ENCODE assay signal across 19 cellular contexts in genomic region chrX:1423215-1423614, GRCh38. TPM values are rescaled to one million over a fixed set of nuclear protein-coding genes. Genes with fewer than 3 reads are reported as not detected.
DNase-seq lines count a peak whose midpoint lies in the region; ATAC-seq, FAIRE-seq and TF ChIP-seq lines count a peak whose summit lies in the region.
"Had no signal": no experiment of that assay in that cellular context is flagged by ENCODE, and none has a peak within 500 bp of the region (broad histone marks: within the 10 kb centered on the region; RNA-seq: fewer than 3 reads in every experiment).

No MANE protein-coding gene starts in this region.

- intact Hi-C loops in HepG2 (cut with micrococcal nuclease; ENCODE audit: unreplicated experiment) (no loop called here), testis (cut with DNase I; ENCODE audit: low total_unique reads) (no loop called here)

- H3K27me3 ChIP-seq in RWPE2 (ENCODE audit: insufficient read depth, poor library complexity, severe bottlenecking), result no peaks in the 10 kb centered on the region
- no peaks in the 10 kb centered on the region for H3K27me3 ChIP-seq in HepG2 (ENCODE audit: control insufficient read depth in 1 of 2, insufficient read depth in 2 of 2, low read length in 2 of 2)
- H3K27me3 ChIP-seq in testis, result no peaks in the 10 kb centered on the region
- H3K27me3 ChIP-seq in effector memory CD4-positive, alpha-beta T cell (replicated peaks; ENCODE audit: control insufficient read depth, insufficient read depth, low read length, poor library complexity, severe bottlenecking), result no peaks in the 10 kb centered on the region

- no peaks in the 10 kb centered on the region for H4K20me1 ChIP-seq in HepG2 (ENCODE audit: insufficient read depth, low read length)

- CTCF ChIA-PET in HepG2 (lab: Yijun Ruan, JAX; ENCODE audit: low intra/inter-chr PET ratio, low total read pairs), result no interaction called here

- no peak overlapping the region for H3K4me2 ChIP-seq in HepG2 (ENCODE audit: low read depth, low read length)
- H3K4me2 ChIP-seq: PC-9 had no signal

- TF ChIP-seq RAD21 in HepG2 (CRISPR knock-in tag; IDR thresholded peaks at IDR 0.05), result no peak

- H3K79me2 ChIP-seq in HepG2 (ENCODE audit: insufficient read depth, low read length), result no peaks in the 10 kb centered on the region

- FAIRE-seq in HepG2 (lab: Jason Lieb, UNC), result no peak

- POLR2A ChIA-PET in HepG2 (lab: Yijun Ruan, JAX), result no interaction called here

- H3K9me3 ChIP-seq in RWPE2 (ENCODE audit: severe bottlenecking), result peaks cover 10% of the 10 kb centered on the region
- peaks cover 16% of the 10 kb centered on the region; the same call in 1 of the 2 replicates for H3K9me3 ChIP-seq in HepG2 (ENCODE audit: low read length)
- no peaks in the 10 kb centered on the region for H3K9me3 ChIP-seq in testis
- H3K9me3 ChIP-seq in effector memory CD4-positive, alpha-beta T cell (ENCODE audit: control insufficient read depth, low read length), result peaks cover 8% of the 10 kb centered on the region

- no peak for TF ChIP-seq CTCF in RWPE2 (IDR thresholded peaks at IDR 0.05; ENCODE audit: poor library complexity, severe bottlenecking)
- no peak for TF ChIP-seq CTCF in HepG2 (CRISPR knock-in tag; IDR thresholded peaks at IDR 0.05)
- no peak for TF ChIP-seq CTCF in testis (IDR thresholded peaks at IDR 0.05)
- no peak for TF ChIP-seq CTCF in foreskin fibroblast (IDR thresholded peaks at IDR 0.05; ENCODE audit: low read depth, low read length)

- H3K4me3 ChIP-seq in RWPE2 (ENCODE audit: severe bottlenecking) (no peak overlapping the region), HepG2 (replicated peaks in 1 of 3; ENCODE audit: insufficient read depth in 1 of 3, low read depth in 2 of 3, low read length in 3 of 3) (no peak overlapping the region), testis (no peak overlapping the region), foreskin fibroblast (ENCODE audit: low read depth in 1 of 2, low read length in 2 of 2) (no peak overlapping the region)
- H3K4me3 ChIP-seq in effector memory CD4-positive, alpha-beta T cell (ENCODE audit: insufficient read depth, low read depth, low read length, poor library complexity, severe bottlenecking), result no peak overlapping the region
- H3K4me3 ChIP-seq: HAP-1, PC-9 had no signal

- peak; percentile 7 for DNase-seq in activated CD8-positive, alpha-beta memory T cell treated with anti-CD3 and anti-CD28 coated beads, Interleukin-2, amount 50 U/mL, for 4 hours
- DNase-seq in activated CD8-positive, alpha-beta memory T cell treated with anti-CD3 and anti-CD28 coated beads for 24 hours, result no peak
- DNase-seq in RWPE2 (ENCODE audit: low spot score), result peak; percentile 17
- no peak for DNase-seq in HepG2 (ENCODE audit: low spot score)
- DNase-seq in testis, result peak; percentile 7
- DNase-seq in foreskin fibroblast, result no peak
- no peak for DNase-seq in effector memory CD4-positive, alpha-beta T cell
- DNase-seq: 8988T, DMS153, GDM1, IMR-90, NCI-H1417 treated with DMSO at 0.1 percent for 48 hours, NCI-H187 treated with DMSO at 0.1 percent for 48 hours, NCI-H2227 treated with DMSO at 0.1 percent for 48 hours, NCI-H524, PC-9 had no signal

- 71% methylated on average over 2 of the region's 2 CpGs for WGBS in HepG2 (ENCODE audit: low lambda C conversion rate)
- WGBS in testis, 2 donors, result 38 to 42% methylated on average over 2 of the region's 2 CpGs

- H3K36me3 ChIP-seq in RWPE2 (ENCODE audit: low read depth) (peaks cover 44% of the 10 kb centered on the region), HepG2 (replicated peaks in 1 of 2; ENCODE audit: control insufficient read depth in 1 of 2, insufficient read depth in 2 of 2, low read length in 2 of 2) (peaks cover 2 to 4% of the 10 kb centered on the region in 2 experiments; a peak in 2 of 5 replicates), testis (ENCODE audit: low read depth, missing control alignments) (no peaks in the 10 kb centered on the region)
- peaks cover 53% of the 10 kb centered on the region for H3K36me3 ChIP-seq in effector memory CD4-positive, alpha-beta T cell (ENCODE audit: control insufficient read depth, insufficient read depth, low read length)

- BruUV-seq in HepG2 (replicated peaks; lab: Mats Ljungman, UMichigan), result no TSS peak

- H3K9ac ChIP-seq in HepG2 (ENCODE audit: insufficient read depth, low read depth, low read length), result no peak overlapping the region

- in situ Hi-C loops in HepG2 (cut with HindIII; ENCODE audit: extremely low pct_ligation_motif_present, low pct_unique_long_range_greater_than_20kb), result no loop called here

- TF ChIP-seq POLR2A in HepG2 (IDR thresholded peaks at IDR 0.05; ENCODE audit: insufficient read depth in 1 of 2, low read depth in 2 of 2, low read length in 2 of 2) (no peak), testis (IDR thresholded peaks at IDR 0.05) (no peak)

- no peak for TF ChIP-seq EP300 in HepG2 (IDR thresholded peaks at IDR 0.05; ENCODE audit: low read depth in 2 of 2, low read length in 2 of 2)
- no peak for TF ChIP-seq EP300 in HepG2 (CRISPR knock-in tag; IDR thresholded peaks at IDR 0.05; ENCODE audit: borderline replicate concordance)

- H2AFZ ChIP-seq in HepG2 (ENCODE audit: low read length), result no peak overlapping the region
- H2AFZ ChIP-seq: PC-9 had no signal

- ATAC-seq in RWPE2 (ENCODE audit: low read depth) (peak; percentile 5; the same call in 1 of the 3 replicates), HepG2 (no peak), GM19463 (IDR thresholded peaks at IDR 0.05; ENCODE audit: unreplicated experiment) (no peak)

- H3K27ac ChIP-seq in RWPE2 (ENCODE audit: poor library complexity, severe bottlenecking) (no peak overlapping the region), HepG2 (ENCODE audit: extremely low read length, insufficient read depth, low read length) (no peak overlapping the region), testis (no peak overlapping the region)
- H3K27ac ChIP-seq in effector memory CD4-positive, alpha-beta T cell (ENCODE audit: insufficient read depth, low read length, poor library complexity, severe bottlenecking), result no peak overlapping the region
- H3K27ac ChIP-seq: HL-60, PC-9 had no signal

- H3K4me1 ChIP-seq in RWPE2 (ENCODE audit: insufficient read depth, poor library complexity, severe bottlenecking) (no peaks in the 10 kb centered on the region), HepG2 (ENCODE audit: insufficient read depth, low read length) (peaks cover 12% of the 10 kb centered on the region), testis (no peaks in the 10 kb centered on the region)
- no peaks in the 10 kb centered on the region for H3K4me1 ChIP-seq in effector memory CD4-positive, alpha-beta T cell (ENCODE audit: control insufficient read depth, insufficient read depth, low read length, poor library complexity, severe bottlenecking)
- H3K4me1 ChIP-seq: HAP-1 had no signal

RNA-seq across cellular contexts. Expression of gene ASMTL, which starts 29.5 kb away (rescaled TPM):
- 5.6 and 6.3 TPM in 2 replicates for total RNA-seq in HepG2 (2016; rRNA removed; fragmentation: Illumina TruSeq; extraction: Trizol)
- 1.3 and 1.9 TPM in 2 replicates for total RNA-seq in HepG2 (2016; cell fraction: cytosol; rRNA removed; fragmentation: Illumina TruSeq; extraction: Trizol; ENCODE audit: low read depth)
- 5.5 and 6.1 TPM in 2 replicates for total RNA-seq in HepG2 (2016; cell fraction: insoluble cytoplasmic fraction; rRNA removed; fragmentation: Illumina TruSeq; extraction: Trizol)
- 2.5 and 2.6 TPM in 2 replicates for total RNA-seq in HepG2 (2016; cell fraction: membrane; rRNA removed; fragmentation: Illumina TruSeq; extraction: Trizol)
- total RNA-seq in HepG2 (2016; cell fraction: nucleus; rRNA removed; fragmentation: Illumina TruSeq; extraction: Trizol), result 4.9 and 6.4 TPM in 2 replicates
- 16.3 and 16.4 TPM in 2 replicates for polyA plus RNA-seq in HepG2 (2011; rRNA removed)
- polyA plus RNA-seq in HepG2 (2011; cell fraction: cytosol; rRNA removed), result 10.6 and 17.6 TPM in 2 replicates
- polyA plus RNA-seq in HepG2 (2011; cell fraction: nucleus; rRNA removed), result 20.1 and 27.5 TPM in 2 replicates
- 11.5 and 12.3 TPM in 2 replicates for polyA plus RNA-seq in HepG2 (2012)
- polyA plus RNA-seq in HepG2 (2016; cell fraction: cytosol; fragmentation: Illumina TruSeq; extraction: Trizol; ENCODE audit: low read depth), result 1.6 and 2.0 TPM in 2 replicates
- polyA plus RNA-seq in HepG2 (2016; cell fraction: insoluble cytoplasmic fraction; fragmentation: Illumina TruSeq; extraction: Trizol; ENCODE audit: low read depth), result 10.7 and 11.3 TPM in 2 replicates
- polyA plus RNA-seq in HepG2 (2016; cell fraction: membrane; fragmentation: Illumina TruSeq; extraction: Trizol; ENCODE audit: low read depth), result 2.3 and 2.4 TPM in 2 replicates
- 11.5 and 12.7 TPM in 2 replicates for polyA plus RNA-seq in HepG2 (2016; cell fraction: nucleus; fragmentation: Illumina TruSeq; extraction: Trizol; ENCODE audit: insufficient read depth, low read depth)
- polyA minus RNA-seq in HepG2 (2011; rRNA and poly(A)+ RNA removed; ENCODE audit: low replicate concordance), result 9.3 and 19.0 TPM in 2 replicates
- polyA minus RNA-seq in HepG2 (2011; cell fraction: cytosol; rRNA and poly(A)+ RNA removed), result 10.4 and 11.7 TPM in 2 replicates
- 8.6 and 12.7 TPM in 2 replicates for polyA minus RNA-seq in HepG2 (2011; cell fraction: nucleus; rRNA and poly(A)+ RNA removed)
- total RNA-seq in testis, result 10 to 100 TPM; 31.0 to 41.2 TPM
- polyA plus RNA-seq in testis (ENCODE audit: insufficient read depth, low read depth, low replicate concordance), result 27.0 TPM

RNA-seq across cellular contexts. Expression of gene SLC25A6, which starts 31.3 kb away (rescaled TPM):
- total RNA-seq in HepG2 (2016; rRNA removed; fragmentation: Illumina TruSeq; extraction: Trizol) (138 and 149 TPM in 2 replicates), testis (100 to 1,000 TPM; 171 to 293 TPM)
- 172 and 192 TPM in 2 replicates for total RNA-seq in HepG2 (2016; cell fraction: cytosol; rRNA removed; fragmentation: Illumina TruSeq; extraction: Trizol; ENCODE audit: low read depth)
- 133 and 147 TPM in 2 replicates for total RNA-seq in HepG2 (2016; cell fraction: insoluble cytoplasmic fraction; rRNA removed; fragmentation: Illumina TruSeq; extraction: Trizol)
- 398 and 417 TPM in 2 replicates for total RNA-seq in HepG2 (2016; cell fraction: membrane; rRNA removed; fragmentation: Illumina TruSeq; extraction: Trizol)
- total RNA-seq in HepG2 (2016; cell fraction: nucleus; rRNA removed; fragmentation: Illumina TruSeq; extraction: Trizol), result 70.1 and 77.0 TPM in 2 replicates
- polyA plus RNA-seq in HepG2 (2011; rRNA removed) (581 and 646 TPM in 2 replicates), testis (ENCODE audit: insufficient read depth, low read depth, low replicate concordance) (157 TPM)
- polyA plus RNA-seq in HepG2 (2011; cell fraction: cytosol; rRNA removed), result 843 and 1,123 TPM in 2 replicates
- 370 and 374 TPM in 2 replicates for polyA plus RNA-seq in HepG2 (2011; cell fraction: nucleus; rRNA removed)
- 420 and 577 TPM in 2 replicates for polyA plus RNA-seq in HepG2 (2012)
- polyA plus RNA-seq in HepG2 (2016; cell fraction: cytosol; fragmentation: Illumina TruSeq; extraction: Trizol; ENCODE audit: low read depth), result 585 and 646 TPM in 2 replicates
- polyA plus RNA-seq in HepG2 (2016; cell fraction: insoluble cytoplasmic fraction; fragmentation: Illumina TruSeq; extraction: Trizol; ENCODE audit: low read depth), result 347 and 418 TPM in 2 replicates
- polyA plus RNA-seq in HepG2 (2016; cell fraction: membrane; fragmentation: Illumina TruSeq; extraction: Trizol; ENCODE audit: low read depth), result 997 and 1,138 TPM in 2 replicates
- polyA plus RNA-seq in HepG2 (2016; cell fraction: nucleus; fragmentation: Illumina TruSeq; extraction: Trizol; ENCODE audit: insufficient read depth, low read depth), result 257 and 286 TPM in 2 replicates
- 353 and 783 TPM in 2 replicates for polyA minus RNA-seq in HepG2 (2011; rRNA and poly(A)+ RNA removed; ENCODE audit: low replicate concordance)
- 413 and 414 TPM in 2 replicates for polyA minus RNA-seq in HepG2 (2011; cell fraction: cytosol; rRNA and poly(A)+ RNA removed)
- 151 and 162 TPM in 2 replicates for polyA minus RNA-seq in HepG2 (2011; cell fraction: nucleus; rRNA and poly(A)+ RNA removed)

Comparison
In these comparisons a context has a peak if more than half of its experiments do, and no peak if none do; other contexts are left out.
1. DNase-seq: peak in activated CD8-positive, alpha-beta memory T cell treated with anti-CD3 and anti-CD28 coated beads, Interleukin-2, amount 50 U/mL, for 4 hours (single experiment), RWPE2 (single experiment) and testis (single experiment); none in activated CD8-positive, alpha-beta memory T cell treated with anti-CD3 and anti-CD28 coated beads for 24 hours (single experiment), HepG2 (single experiment), foreskin fibroblast (0 of 2) and effector memory CD4-positive, alpha-beta T cell (0 of 3).